ENCODE assay signal across 1 cellular context in the genomic region with DNA sequence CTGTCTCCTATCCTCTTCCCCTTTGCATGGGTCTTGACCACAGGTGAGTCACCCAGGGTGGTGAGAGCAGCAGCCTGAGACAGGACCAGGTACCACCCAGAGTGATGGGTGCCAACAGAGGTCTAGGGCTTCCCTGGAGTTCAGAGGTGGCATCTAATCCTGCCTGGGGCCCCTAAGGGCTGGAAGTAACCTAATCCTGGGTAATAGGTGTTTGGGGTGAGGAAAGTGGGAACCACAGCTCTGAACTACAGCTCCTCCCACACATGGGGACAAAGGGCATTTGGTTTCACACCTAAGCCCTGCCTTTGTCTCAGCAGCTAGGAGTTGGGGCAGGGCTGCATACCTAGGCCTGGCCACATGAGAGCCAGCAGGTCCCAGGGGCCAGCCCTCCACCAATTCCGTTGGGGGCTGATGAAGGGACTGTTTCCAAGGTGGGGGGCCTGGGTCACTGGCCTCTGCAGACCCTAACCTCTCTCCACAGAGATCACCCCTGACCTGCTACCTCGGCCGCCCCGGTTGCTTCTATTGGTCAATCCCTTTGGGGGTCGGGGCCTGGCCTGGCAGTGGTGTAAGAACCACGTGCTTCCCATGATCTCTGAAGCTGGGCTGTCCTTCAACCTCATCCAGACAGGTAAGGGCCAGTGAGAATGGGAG.
TF ChIP-seq lines count a peak whose summit lies in the region.

No MANE protein-coding gene starts in this region.

TF ChIP-seq in HepG2, 621 proteins besides CTCF, POLR2A, EP300 and RAD21 (continued from another document and continues in another):
- TF ChIP-seq PAXIP1 (CRISPR knock-in tag; conservative IDR thresholded peaks at IDR 0.05) (peak; percentile 53), ZFY (CRISPR knock-in tag; IDR thresholded peaks at IDR 0.05) (peak; percentile 84), REPIN1 (CRISPR knock-in tag; IDR thresholded peaks at IDR 0.05; ENCODE audit: borderline replicate concordance, low read depth) (peak; percentile 37; the same call in 1 of the 2 replicates), ZNF335 (CRISPR knock-in tag; IDR thresholded peaks at IDR 0.05) (no peak), TEAD3 (CRISPR knock-in tag; optimal IDR thresholded peaks at IDR 0.05; ENCODE audit: borderline replicate concordance) (peak; percentile 76), MZF1 (CRISPR knock-in tag; IDR thresholded peaks at IDR 0.05; ENCODE audit: borderline replicate concordance) (no peak), ZFP91 (CRISPR knock-in tag; IDR thresholded peaks at IDR 0.05; ENCODE audit: borderline replicate concordance) (peak; percentile 38; the same call in 1 of the 2 replicates), ZSCAN22 (CRISPR knock-in tag; IDR thresholded peaks at IDR 0.05) (no peak), ZNF747 (CRISPR knock-in tag; IDR thresholded peaks at IDR 0.05; ENCODE audit: borderline replicate concordance) (no peak), THYN1 (CRISPR knock-in tag; IDR thresholded peaks at IDR 0.05; ENCODE audit: borderline replicate concordance, low read depth) (no peak), RXRA (CRISPR knock-in tag; IDR thresholded peaks at IDR 0.05) (peak; percentile 28; the same call in 1 of the 2 replicates), ZNF282 (IDR thresholded peaks at IDR 0.05; ENCODE audit: partially characterized antibody) (no peak), CHD4 (IDR thresholded peaks at IDR 0.05; ENCODE audit: borderline replicate concordance, low read length) (no peak), SIX1 (CRISPR knock-in tag; IDR thresholded peaks at IDR 0.05; ENCODE audit: borderline replicate concordance) (peak; percentile 70), ZNF749 (CRISPR knock-in tag; IDR thresholded peaks at IDR 0.05; ENCODE audit: borderline replicate concordance) (no peak), ZNF12 (CRISPR knock-in tag; IDR thresholded peaks at IDR 0.05) (peak; percentile 77; the same call in 1 of the 2 replicates), SOX13 (IDR thresholded peaks at IDR 0.05) (no peak), SOX13 (CRISPR knock-in tag; conservative IDR thresholded peaks at IDR 0.05 in 1 of 2, IDR thresholded peaks at IDR 0.05 in 1 of 2) (peak in 1 of 2 experiments; percentile 80; a peak in 2 of 4 replicates), HOXA3 (CRISPR knock-in tag; IDR thresholded peaks at IDR 0.05) (peak; percentile 40; the same call in 1 of the 2 replicates), FOXK1 (CRISPR knock-in tag; IDR thresholded peaks at IDR 0.05; ENCODE audit: borderline replicate concordance, low read depth) (no peak), HMG20A (CRISPR knock-in tag; IDR thresholded peaks at IDR 0.05; ENCODE audit: borderline replicate concordance) (no peak), ZNF138 (CRISPR knock-in tag; IDR thresholded peaks at IDR 0.05; ENCODE audit: low read depth) (no peak), MYC (CRISPR knock-in tag; IDR thresholded peaks at IDR 0.05; ENCODE audit: borderline replicate concordance) (peak; percentile 45), RBFOX2 (IDR thresholded peaks at IDR 0.05; ENCODE audit: low read depth, low read length) (0 out of 2 replicates have a peak, but pooled peaks have one; percentile 19), NR2F6 (IDR thresholded peaks at IDR 0.05) (peak; percentile 44), NR2F6 (CRISPR knock-in tag; IDR thresholded peaks at IDR 0.05) (peak; percentile 63; the same call in 1 of the 2 replicates), ZNF564 (CRISPR knock-in tag; IDR thresholded peaks at IDR 0.05) (no peak), RFXAP (CRISPR knock-in tag; IDR thresholded peaks at IDR 0.05; ENCODE audit: borderline replicate concordance) (0 out of 2 replicates have a peak, but pooled peaks have one; percentile 34), ZNF616 (CRISPR knock-in tag; IDR thresholded peaks at IDR 0.05; ENCODE audit: low read depth) (no peak), ZNF678 (CRISPR knock-in tag; IDR thresholded peaks at IDR 0.05) (0 out of 2 replicates have a peak, but pooled peaks have one; percentile 31), ZNF3 (CRISPR knock-in tag; IDR thresholded peaks at IDR 0.05) (no peak), CC2D1A (CRISPR knock-in tag; IDR thresholded peaks at IDR 0.05) (no peak), MAX (IDR thresholded peaks at IDR 0.05) (peak; percentile 86), SOX5 (CRISPR knock-in tag; IDR thresholded peaks at IDR 0.05; ENCODE audit: borderline replicate concordance) (peak; percentile 75), TOPORS (CRISPR knock-in tag; IDR thresholded peaks at IDR 0.05) (0 out of 2 replicates have a peak, but pooled peaks have one; percentile 26), SP1 (IDR thresholded peaks at IDR 0.05) (no peak), SP1 (CRISPR knock-in tag; IDR thresholded peaks at IDR 0.05) (0 out of 2 replicates have a peak, but pooled peaks have one; percentile 35), HNF4G (IDR thresholded peaks at IDR 0.05; ENCODE audit: borderline replicate concordance, low read depth, low read length) (peak; percentile 79; the same call in 1 of the 2 replicates), HNF4G (CRISPR knock-in tag; IDR thresholded peaks at IDR 0.05; ENCODE audit: borderline replicate concordance, low read depth) (no peak)
- TF ChIP-seq, protein P1, sequence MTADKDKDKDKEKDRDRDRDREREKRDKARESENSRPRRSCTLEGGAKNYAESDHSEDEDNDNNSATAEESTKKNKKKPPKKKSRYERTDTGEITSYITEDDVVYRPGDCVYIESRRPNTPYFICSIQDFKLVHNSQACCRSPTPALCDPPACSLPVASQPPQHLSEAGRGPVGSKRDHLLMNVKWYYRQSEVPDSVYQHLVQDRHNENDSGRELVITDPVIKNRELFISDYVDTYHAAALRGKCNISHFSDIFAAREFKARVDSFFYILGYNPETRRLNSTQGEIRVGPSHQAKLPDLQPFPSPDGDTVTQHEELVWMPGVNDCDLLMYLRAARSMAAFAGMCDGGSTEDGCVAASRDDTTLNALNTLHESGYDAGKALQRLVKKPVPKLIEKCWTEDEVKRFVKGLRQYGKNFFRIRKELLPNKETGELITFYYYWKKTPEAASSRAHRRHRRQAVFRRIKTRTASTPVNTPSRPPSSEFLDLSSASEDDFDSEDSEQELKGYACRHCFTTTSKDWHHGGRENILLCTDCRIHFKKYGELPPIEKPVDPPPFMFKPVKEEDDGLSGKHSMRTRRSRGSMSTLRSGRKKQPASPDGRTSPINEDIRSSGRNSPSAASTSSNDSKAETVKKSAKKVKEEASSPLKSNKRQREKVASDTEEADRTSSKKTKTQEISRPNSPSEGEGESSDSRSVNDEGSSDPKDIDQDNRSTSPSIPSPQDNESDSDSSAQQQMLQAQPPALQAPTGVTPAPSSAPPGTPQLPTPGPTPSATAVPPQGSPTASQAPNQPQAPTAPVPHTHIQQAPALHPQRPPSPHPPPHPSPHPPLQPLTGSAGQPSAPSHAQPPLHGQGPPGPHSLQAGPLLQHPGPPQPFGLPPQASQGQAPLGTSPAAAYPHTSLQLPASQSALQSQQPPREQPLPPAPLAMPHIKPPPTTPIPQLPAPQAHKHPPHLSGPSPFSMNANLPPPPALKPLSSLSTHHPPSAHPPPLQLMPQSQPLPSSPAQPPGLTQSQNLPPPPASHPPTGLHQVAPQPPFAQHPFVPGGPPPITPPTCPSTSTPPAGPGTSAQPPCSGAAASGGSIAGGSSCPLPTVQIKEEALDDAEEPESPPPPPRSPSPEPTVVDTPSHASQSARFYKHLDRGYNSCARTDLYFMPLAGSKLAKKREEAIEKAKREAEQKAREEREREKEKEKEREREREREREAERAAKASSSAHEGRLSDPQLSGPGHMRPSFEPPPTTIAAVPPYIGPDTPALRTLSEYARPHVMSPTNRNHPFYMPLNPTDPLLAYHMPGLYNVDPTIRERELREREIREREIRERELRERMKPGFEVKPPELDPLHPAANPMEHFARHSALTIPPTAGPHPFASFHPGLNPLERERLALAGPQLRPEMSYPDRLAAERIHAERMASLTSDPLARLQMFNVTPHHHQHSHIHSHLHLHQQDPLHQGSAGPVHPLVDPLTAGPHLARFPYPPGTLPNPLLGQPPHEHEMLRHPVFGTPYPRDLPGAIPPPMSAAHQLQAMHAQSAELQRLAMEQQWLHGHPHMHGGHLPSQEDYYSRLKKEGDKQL (CRISPR knock-in tag; IDR thresholded peaks at IDR 0.05; ENCODE audit: low read depth), result 0 out of 2 replicates have a peak, but pooled peaks have one; percentile 19
- TF ChIP-seq, protein P2, sequence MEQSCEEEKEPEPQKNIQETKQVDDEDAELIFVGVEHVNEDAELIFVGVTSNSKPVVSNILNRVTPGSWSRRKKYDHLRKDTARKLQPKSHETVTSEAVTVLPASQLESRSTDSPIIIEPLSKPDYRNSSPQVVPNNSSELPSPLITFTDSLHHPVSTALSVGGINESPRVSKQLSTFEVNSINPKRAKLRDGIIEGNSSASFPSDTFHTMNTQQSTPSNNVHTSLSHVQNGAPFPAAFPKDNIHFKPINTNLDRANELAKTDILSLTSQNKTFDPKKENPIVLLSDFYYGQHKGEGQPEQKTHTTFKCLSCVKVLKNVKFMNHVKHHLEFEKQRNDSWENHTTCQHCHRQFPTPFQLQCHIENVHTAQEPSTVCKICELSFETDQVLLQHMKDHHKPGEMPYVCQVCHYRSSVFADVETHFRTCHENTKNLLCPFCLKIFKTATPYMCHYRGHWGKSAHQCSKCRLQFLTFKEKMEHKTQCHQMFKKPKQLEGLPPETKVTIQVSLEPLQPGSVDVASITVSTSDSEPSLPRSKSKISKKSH (CRISPR knock-in tag; IDR thresholded peaks at IDR 0.05; ENCODE audit: borderline replicate concordance), result 0 out of 2 replicates have a peak, but pooled peaks have one; percentile 14
- TF ChIP-seq, protein P3, sequence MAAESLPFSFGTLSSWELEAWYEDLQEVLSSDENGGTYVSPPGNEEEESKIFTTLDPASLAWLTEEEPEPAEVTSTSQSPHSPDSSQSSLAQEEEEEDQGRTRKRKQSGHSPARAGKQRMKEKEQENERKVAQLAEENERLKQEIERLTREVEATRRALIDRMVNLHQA (CRISPR knock-in tag; IDR thresholded peaks at IDR 0.05), result no peak
- TF ChIP-seq, protein P4, sequence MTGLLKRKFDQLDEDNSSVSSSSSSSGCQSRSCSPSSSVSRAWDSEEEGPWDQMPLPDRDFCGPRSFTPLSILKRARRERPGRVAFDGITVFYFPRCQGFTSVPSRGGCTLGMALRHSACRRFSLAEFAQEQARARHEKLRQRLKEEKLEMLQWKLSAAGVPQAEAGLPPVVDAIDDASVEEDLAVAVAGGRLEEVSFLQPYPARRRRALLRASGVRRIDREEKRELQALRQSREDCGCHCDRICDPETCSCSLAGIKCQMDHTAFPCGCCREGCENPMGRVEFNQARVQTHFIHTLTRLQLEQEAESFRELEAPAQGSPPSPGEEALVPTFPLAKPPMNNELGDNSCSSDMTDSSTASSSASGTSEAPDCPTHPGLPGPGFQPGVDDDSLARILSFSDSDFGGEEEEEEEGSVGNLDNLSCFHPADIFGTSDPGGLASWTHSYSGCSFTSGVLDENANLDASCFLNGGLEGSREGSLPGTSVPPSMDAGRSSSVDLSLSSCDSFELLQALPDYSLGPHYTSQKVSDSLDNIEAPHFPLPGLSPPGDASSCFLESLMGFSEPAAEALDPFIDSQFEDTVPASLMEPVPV (CRISPR knock-in tag; IDR thresholded peaks at IDR 0.05), result peak; percentile 40; the same call in 1 of the 2 replicates
- TF ChIP-seq, protein P5, sequence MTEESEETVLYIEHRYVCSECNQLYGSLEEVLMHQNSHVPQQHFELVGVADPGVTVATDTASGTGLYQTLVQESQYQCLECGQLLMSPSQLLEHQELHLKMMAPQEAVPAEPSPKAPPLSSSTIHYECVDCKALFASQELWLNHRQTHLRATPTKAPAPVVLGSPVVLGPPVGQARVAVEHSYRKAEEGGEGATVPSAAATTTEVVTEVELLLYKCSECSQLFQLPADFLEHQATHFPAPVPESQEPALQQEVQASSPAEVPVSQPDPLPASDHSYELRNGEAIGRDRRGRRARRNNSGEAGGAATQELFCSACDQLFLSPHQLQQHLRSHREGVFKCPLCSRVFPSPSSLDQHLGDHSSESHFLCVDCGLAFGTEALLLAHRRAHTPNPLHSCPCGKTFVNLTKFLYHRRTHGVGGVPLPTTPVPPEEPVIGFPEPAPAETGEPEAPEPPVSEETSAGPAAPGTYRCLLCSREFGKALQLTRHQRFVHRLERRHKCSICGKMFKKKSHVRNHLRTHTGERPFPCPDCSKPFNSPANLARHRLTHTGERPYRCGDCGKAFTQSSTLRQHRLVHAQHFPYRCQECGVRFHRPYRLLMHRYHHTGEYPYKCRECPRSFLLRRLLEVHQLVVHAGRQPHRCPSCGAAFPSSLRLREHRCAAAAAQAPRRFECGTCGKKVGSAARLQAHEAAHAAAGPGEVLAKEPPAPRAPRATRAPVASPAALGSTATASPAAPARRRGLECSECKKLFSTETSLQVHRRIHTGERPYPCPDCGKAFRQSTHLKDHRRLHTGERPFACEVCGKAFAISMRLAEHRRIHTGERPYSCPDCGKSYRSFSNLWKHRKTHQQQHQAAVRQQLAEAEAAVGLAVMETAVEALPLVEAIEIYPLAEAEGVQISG (CRISPR knock-in tag; IDR thresholded peaks at IDR 0.05), result peak; percentile 57
